ENCODE assay signal across 21 cellular contexts in the genomic region with DNA sequence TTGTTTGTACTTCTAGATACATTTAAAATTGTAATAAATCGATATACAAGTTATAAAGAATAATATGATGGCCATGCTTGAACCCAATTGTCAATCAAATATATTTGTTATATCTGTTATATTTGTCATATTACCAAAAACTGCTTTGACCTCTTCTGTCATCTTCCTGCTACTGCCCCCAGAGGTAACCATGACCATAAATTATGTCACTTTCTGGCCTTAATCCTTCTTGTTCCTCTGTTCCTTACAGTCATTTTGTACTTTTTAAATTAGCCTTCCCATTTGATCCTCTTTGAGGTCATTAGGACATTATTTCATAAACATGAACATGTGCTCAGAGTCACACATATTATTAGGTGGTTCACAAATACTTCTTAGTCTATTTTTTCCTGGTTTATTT.
DNase-seq lines count a peak whose midpoint lies in the region; ATAC-seq and TF ChIP-seq lines count a peak whose summit lies in the region.
"Had no signal": no experiment of that assay in that cellular context is flagged by ENCODE, and none has a peak within 500 bp of the region (broad histone marks: within the 10 kb centered on the region; RNA-seq: fewer than 3 reads in every experiment).

No MANE protein-coding gene starts in this region.

- H3K27me3 Mint-ChIP-seq in activated CD4-positive, alpha-beta T cell treated with anti-CD3 and anti-CD28 coated beads for 36 hours: no peaks in the 10 kb centered on the region
- H3K27me3 Mint-ChIP-seq in activated CD4-positive, alpha-beta T cell treated with anti-CD3 and anti-CD28 coated beads, Interleukin-2, amount 10 ng/mL, durations not matched to agents 24 days and 14 days: no peaks in the 10 kb centered on the region
- H3K27me3 Mint-ChIP-seq in WTC11 (ENCODE audit: low read depth): no peaks in the 10 kb centered on the region
- H3K27me3 Mint-ChIP-seq: activated naive CD4-positive, alpha-beta T cell treated with anti-CD3 and anti-CD28 coated beads, Interleukin-2, amount 10 ng/mL, durations not matched to agents 7 days and 5 days; naive thymus-derived CD4-positive, alpha-beta T cell had no signal

- no peak overlapping the region for H3K4me3 ChIP-seq in hepatocyte
- H3K4me3 ChIP-seq: GM23248, right lobe of liver had no signal

- no peak overlapping the region for H3K27ac ChIP-seq in hepatocyte
- H3K27ac ChIP-seq: C4-2B, GM23248, parathyroid adenoma, right lobe of liver had no signal

- H3K4me3 Mint-ChIP-seq in activated CD4-positive, alpha-beta T cell treated with anti-CD3 and anti-CD28 coated beads for 36 hours: no peak overlapping the region
- H3K4me3 Mint-ChIP-seq in activated CD4-positive, alpha-beta T cell treated with anti-CD3 and anti-CD28 coated beads, Interleukin-2, amount 10 ng/mL, durations not matched to agents 24 days and 14 days: no peak overlapping the region
- H3K4me3 Mint-ChIP-seq in WTC11: no peak overlapping the region
- H3K4me3 Mint-ChIP-seq: activated naive CD4-positive, alpha-beta T cell treated with anti-CD3 and anti-CD28 coated beads, Interleukin-2, amount 10 ng/mL, durations not matched to agents 7 days and 5 days; activated T-cell treated with anti-CD3 and anti-CD28 coated beads, Interleukin-2, amount 50 U/mL, for 4 hours; naive thymus-derived CD4-positive, alpha-beta T cell had no signal

- H3K4me2 ChIP-seq in hepatocyte: no peak overlapping the region

- 100% methylated on average over 1 of the region's 1 CpG for WGBS in hepatocyte (ENCODE audit: low lambda C conversion rate, missing lambda C conversion rate)

- H3K4me1 ChIP-seq in hepatocyte (ENCODE audit: insufficient read depth): no peaks in the 10 kb centered on the region

- peaks cover 27% of the 10 kb centered on the region for H3K79me2 ChIP-seq in hepatocyte
- H3K79me2 ChIP-seq: parathyroid adenoma had no signal

- no peaks in the 10 kb centered on the region for H3K36me3 ChIP-seq in hepatocyte (replicated peaks; ENCODE audit: insufficient read depth, low read depth)
- H3K36me3 ChIP-seq: right lobe of liver had no signal

- POLR2A ChIA-PET in activated CD4-positive, alpha-beta T cell treated with anti-CD3 and anti-CD28 coated beads for 36 hours (lab: Charles Lee): no interaction called here
- POLR2A ChIA-PET in WTC11 (lab: Charles Lee): interaction anchor here (0.9 to 1.7 kb wide), 2 partner anchors 13 to 15 kb away, joined by 3 to 8 read pairs; a partner anchor contains a TSS

- TF ChIP-seq CTCF in WTC11 (IDR thresholded peaks at IDR 0.05) (no peak), hepatocyte (IDR thresholded peaks at IDR 0.05; ENCODE audit: poor library complexity) (no peak)

- H3K4me1 Mint-ChIP-seq in activated CD4-positive, alpha-beta T cell treated with anti-CD3 and anti-CD28 coated beads for 36 hours: peaks cover 2% of the 10 kb centered on the region
- H3K4me1 Mint-ChIP-seq in activated CD4-positive, alpha-beta T cell treated with anti-CD3 and anti-CD28 coated beads, Interleukin-2, amount 10 ng/mL, durations not matched to agents 24 days and 14 days: peaks cover 12% of the 10 kb centered on the region
- peaks cover 15% of the 10 kb centered on the region for H3K4me1 Mint-ChIP-seq in WTC11

- no peak for ATAC-seq in activated CD4-positive, alpha-beta T cell treated with anti-CD3 and anti-CD28 coated beads for 36 hours
- ATAC-seq in WTC11: no peak
- no peak for ATAC-seq in activated CD4-positive, CD25-positive, alpha-beta regulatory T cell treated with anti-CD3 and anti-CD28 coated beads, Interleukin-2, amount 50 U/mL, for 24 hours
- ATAC-seq in GM21737 (IDR thresholded peaks at IDR 0.05; ENCODE audit: unreplicated experiment): no peak
- ATAC-seq in GM21367 (IDR thresholded peaks at IDR 0.05; ENCODE audit: unreplicated experiment): no peak
- ATAC-seq: activated T-cell treated with anti-CD3 and anti-CD28 coated beads, Interleukin-2, amount 50 U/mL, for 4 hours; left lobe of liver; naive thymus-derived CD4-positive, alpha-beta T cell; right lobe of liver had no signal

- CTCF ChIA-PET in activated CD4-positive, alpha-beta T cell treated with anti-CD3 and anti-CD28 coated beads for 36 hours (lab: Charles Lee): no interaction called here
- CTCF ChIA-PET in WTC11 (lab: Charles Lee): no interaction called here

- peaks cover 3% of the 10 kb centered on the region for H3K9me3 Mint-ChIP-seq in activated CD4-positive, alpha-beta T cell treated with anti-CD3 and anti-CD28 coated beads for 36 hours (ENCODE audit: low read depth)
- peaks cover 4% of the 10 kb centered on the region for H3K9me3 Mint-ChIP-seq in activated CD4-positive, alpha-beta T cell treated with anti-CD3 and anti-CD28 coated beads, Interleukin-2, amount 10 ng/mL, durations not matched to agents 24 days and 14 days
- no peaks in the 10 kb centered on the region for H3K9me3 Mint-ChIP-seq in WTC11
- H3K9me3 Mint-ChIP-seq: activated naive CD4-positive, alpha-beta T cell treated with anti-CD3 and anti-CD28 coated beads, Interleukin-2, amount 10 ng/mL, durations not matched to agents 7 days and 5 days had no signal

- H4K20me1 ChIP-seq in hepatocyte (ENCODE audit: insufficient read depth, poor library complexity, severe bottlenecking): no peaks in the 10 kb centered on the region

- peaks cover 1% of the 10 kb centered on the region for H3K36me3 Mint-ChIP-seq in activated CD4-positive, alpha-beta T cell treated with anti-CD3 and anti-CD28 coated beads for 36 hours (ENCODE audit: low read depth)
- H3K36me3 Mint-ChIP-seq in activated CD4-positive, alpha-beta T cell treated with anti-CD3 and anti-CD28 coated beads, Interleukin-2, amount 10 ng/mL, durations not matched to agents 24 days and 14 days (ENCODE audit: low read depth): no peaks in the 10 kb centered on the region
- H3K36me3 Mint-ChIP-seq in WTC11: no peaks in the 10 kb centered on the region
- H3K36me3 Mint-ChIP-seq: activated naive CD4-positive, alpha-beta T cell treated with anti-CD3 and anti-CD28 coated beads, Interleukin-2, amount 10 ng/mL, durations not matched to agents 7 days and 5 days had no signal

- no peaks in the 10 kb centered on the region for H3K9me3 ChIP-seq in hepatocyte (ENCODE audit: low read depth)
- H3K9me3 ChIP-seq: right lobe of liver had no signal

- no peaks in the 10 kb centered on the region for H3K27me3 ChIP-seq in hepatocyte
- H3K27me3 ChIP-seq: right lobe of liver had no signal

- H3K9me2 ChIP-seq in hepatocyte (replicated peaks; ENCODE audit: insufficient read depth): no peaks in the 10 kb centered on the region

- H3K27ac Mint-ChIP-seq in activated CD4-positive, alpha-beta T cell treated with anti-CD3 and anti-CD28 coated beads for 36 hours: peak overlapping the region; percentile 21
- H3K27ac Mint-ChIP-seq in activated CD4-positive, alpha-beta T cell treated with anti-CD3 and anti-CD28 coated beads, Interleukin-2, amount 10 ng/mL, durations not matched to agents 24 days and 14 days: no peak overlapping the region
- 0 out of 2 replicates have a peak overlapping the region, but pooled peaks have one; percentile 67 for H3K27ac Mint-ChIP-seq in WTC11
- H3K27ac Mint-ChIP-seq: activated naive CD4-positive, alpha-beta T cell treated with anti-CD3 and anti-CD28 coated beads, Interleukin-2, amount 10 ng/mL, durations not matched to agents 7 days and 5 days; naive thymus-derived CD4-positive, alpha-beta T cell had no signal

- DNase-seq in activated CD4-positive, alpha-beta T cell treated with anti-CD3 and anti-CD28 coated beads for 36 hours: no peak
- DNase-seq in activated CD4-positive, alpha-beta T cell treated with anti-CD3 and anti-CD28 coated beads, Interleukin-2, amount 10 ng/mL, durations not matched to agents 24 days and 14 days: no peak
- DNase-seq in MV-4-11 (lab: John Stamatoyannopoulos, UW): peak; percentile 52
- DNase-seq in WTC11 (ENCODE audit: low spot score): no peak
- no peak for DNase-seq in hepatocyte (ENCODE audit: low spot score)
- DNase-seq: activated CD4-positive, CD25-positive, alpha-beta regulatory T cell; activated CD8-positive, alpha-beta memory T cell treated with anti-CD3 and anti-CD28 coated beads for 24 hours; activated naive CD4-positive, alpha-beta T cell treated with anti-CD3 and anti-CD28 coated beads, Interleukin-2, amount 10 ng/mL, durations not matched to agents 7 days and 5 days; activated T-cell treated with anti-CD3 and anti-CD28 coated beads, Interleukin-2, amount 50 U/mL, for 4 hours; GM23248; naive thymus-derived CD4-positive, alpha-beta T cell; NCI-H1105 treated with DMSO at 0.1 percent for 48 hours; right lobe of liver; SIG-M5; substantia nigra had no signal

- intact Hi-C loops in activated CD4-positive, alpha-beta T cell treated with anti-CD3 and anti-CD28 coated beads for 36 hours (cut with DNase I, micrococcal nuclease): no loop called here
- intact Hi-C loops in activated CD4-positive, alpha-beta T cell treated with anti-CD3 and anti-CD28 coated beads, Interleukin-2, amount 10 ng/mL, durations not matched to agents 24 days and 14 days (cut with micrococcal nuclease): no loop called here

- no peak overlapping the region for H2AFZ ChIP-seq in hepatocyte
- H2AFZ ChIP-seq: GM23248, parathyroid adenoma had no signal

TF ChIP-seq in WTC11, 78 proteins besides CTCF, POLR2A, EP300 and RAD21 (continues in another document):
- TF ChIP-seq, protein P1, sequence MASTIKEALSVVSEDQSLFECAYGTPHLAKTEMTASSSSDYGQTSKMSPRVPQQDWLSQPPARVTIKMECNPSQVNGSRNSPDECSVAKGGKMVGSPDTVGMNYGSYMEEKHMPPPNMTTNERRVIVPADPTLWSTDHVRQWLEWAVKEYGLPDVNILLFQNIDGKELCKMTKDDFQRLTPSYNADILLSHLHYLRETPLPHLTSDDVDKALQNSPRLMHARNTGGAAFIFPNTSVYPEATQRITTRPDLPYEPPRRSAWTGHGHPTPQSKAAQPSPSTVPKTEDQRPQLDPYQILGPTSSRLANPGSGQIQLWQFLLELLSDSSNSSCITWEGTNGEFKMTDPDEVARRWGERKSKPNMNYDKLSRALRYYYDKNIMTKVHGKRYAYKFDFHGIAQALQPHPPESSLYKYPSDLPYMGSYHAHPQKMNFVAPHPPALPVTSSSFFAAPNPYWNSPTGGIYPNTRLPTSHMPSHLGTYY (CRISPR knock-in tag; IDR thresholded peaks at IDR 0.05): no peak
- TF ChIP-seq ESRRA (CRISPR knock-in tag; IDR thresholded peaks at IDR 0.05; ENCODE audit: borderline replicate concordance): no peak
